In the genomic region with DNA sequence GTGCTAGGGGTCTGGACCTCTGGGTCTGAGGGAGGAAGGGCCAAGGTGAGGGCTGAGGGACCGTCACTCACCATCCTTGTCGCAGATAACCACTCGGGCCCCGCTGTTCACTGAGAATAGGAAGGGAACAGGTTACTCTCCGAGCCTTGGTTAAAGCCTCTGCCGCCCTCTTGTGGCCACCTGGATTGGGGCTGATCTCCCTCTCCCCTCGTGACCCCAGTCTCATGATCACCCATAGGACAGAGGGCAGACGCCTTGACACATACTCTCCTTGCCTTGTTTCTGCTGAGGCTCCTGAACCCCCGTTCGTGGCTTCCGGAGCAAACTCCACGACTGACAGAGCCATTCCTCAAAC, we compare ENCODE assay signal across 8 cellular contexts. TPM values are rescaled to one million over a fixed set of nuclear protein-coding genes. Genes with fewer than 3 reads are reported as not detected.
DNase-seq lines count a peak whose midpoint lies in the region; ATAC-seq and TF ChIP-seq lines count a peak whose summit lies in the region.

No MANE protein-coding gene starts in this region.

- H3K27me3 ChIP-seq in mammary epithelial cell (ENCODE audit: insufficient read depth, low read length): no peaks in the 10 kb centered on the region
- H3K27me3 ChIP-seq in smooth muscle cell (ENCODE audit: low read depth): no peaks in the 10 kb centered on the region

- no peaks in the 10 kb centered on the region for H3K9me3 ChIP-seq in mammary epithelial cell (replicated peaks; ENCODE audit: insufficient read depth, low read length)
- no peaks in the 10 kb centered on the region for H3K9me3 ChIP-seq in smooth muscle cell (replicated peaks; ENCODE audit: low read depth)

- peaks cover 5% of the 10 kb centered on the region for H3F3A ChIP-seq in smooth muscle cell (ENCODE audit: low read depth)

- TF ChIP-seq POLR2A in GM10847 (IDR thresholded peaks at IDR 0.05; ENCODE audit: extremely low read depth, insufficient read length): peak; percentile 17

- peaks cover 15 to 16% of the 10 kb centered on the region in 2 donors for H3K4me1 Mint-ChIP-seq in immature natural killer cell

- H2AFZ ChIP-seq in mammary epithelial cell (ENCODE audit: low read depth, low read length) (peak overlapping the region; percentile 80), smooth muscle cell (ENCODE audit: low read depth) (peak overlapping the region; percentile 75)

- H3K4me2 ChIP-seq in mammary epithelial cell (ENCODE audit: insufficient read depth, low read depth, low read length): peak overlapping the region; percentile 56
- H3K4me2 ChIP-seq in smooth muscle cell: peak overlapping the region; percentile 87

- H3K36me3 ChIP-seq in mammary epithelial cell (ENCODE audit: insufficient read depth, low read length): no peaks in the 10 kb centered on the region
- peaks cover 4% of the 10 kb centered on the region for H3K36me3 ChIP-seq in smooth muscle cell (ENCODE audit: low read depth)

- WGBS in mammary epithelial cell (ENCODE audit: low coverage, missing lambda C conversion rate): no CpG with 5 or more reads among the region's 12 CpGs
- WGBS in smooth muscle cell (ENCODE audit: low lambda C conversion rate): 6% methylated on average over 12 of the region's 12 CpGs

- in situ Hi-C loops in mammary epithelial cell (cut with MboI; ENCODE audit: low sequenced_read_pairs in 2 of 2): loop anchor here (5.0 kb wide), 1 partner anchor 43 kb away; no protein-coding TSS in a partner anchor

- peak; percentile 95 for DNase-seq in NCI-H2196 (lab: John Stamatoyannopoulos, UW; ENCODE audit: unreplicated experiment)
- peak; percentile 76 for DNase-seq in mammary epithelial cell
- peak; percentile 81 to 84 (median 81) for DNase-seq in immature natural killer cell
- peak; percentile 40 for DNase-seq in smooth muscle cell (lab: John Stamatoyannopoulos, UW; ENCODE audit: unreplicated experiment)

- peak overlapping the region in 3 of 6 donors; percentile 45 to 87 (median 75) for H3K27ac Mint-ChIP-seq in immature natural killer cell

- H3K27ac ChIP-seq in VCaP (peak overlapping the region; percentile 75), mammary epithelial cell (ENCODE audit: insufficient read depth, low read depth, low read length) (no peak overlapping the region), smooth muscle cell (ENCODE audit: low read depth) (peak overlapping the region; percentile 64)

- H3K9ac ChIP-seq in mammary epithelial cell (ENCODE audit: insufficient read depth, low read length) (no peak overlapping the region), smooth muscle cell (ENCODE audit: low read depth) (peak overlapping the region; percentile 62)

- H4K20me1 ChIP-seq in mammary epithelial cell (ENCODE audit: insufficient read depth, low read length): no peaks in the 10 kb centered on the region
- H4K20me1 ChIP-seq in smooth muscle cell (ENCODE audit: low read depth): no peaks in the 10 kb centered on the region

- intact Hi-C loops in mammary epithelial cell (cut with micrococcal nuclease): loop anchor here (1.0 to 10.0 kb wide), 5 partner anchors 40 to 189 kb away; a partner anchor contains a TSS

- TF ChIP-seq CTCF in VCaP (conservative IDR thresholded peaks at IDR 0.05) (peak; percentile 93), mammary epithelial cell (conservative IDR thresholded peaks at IDR 0.05 in 1 of 2, IDR thresholded peaks at IDR 0.05 in 1 of 2; ENCODE audit: extremely low read depth in 1 of 2, insufficient read depth in 1 of 2, low read depth in 1 of 2, low read length in 2 of 2) (peak; percentile 92 to 95), smooth muscle cell (IDR thresholded peaks at IDR 0.05; ENCODE audit: borderline replicate concordance, insufficient read depth, poor library complexity, severe bottlenecking) (peak; percentile 87)

- H3K4me1 ChIP-seq in mammary epithelial cell (ENCODE audit: insufficient read depth, low read length) (peaks cover 5% of the 10 kb centered on the region), smooth muscle cell (ENCODE audit: low read depth) (no peaks in the 10 kb centered on the region)

- ATAC-seq in HG02973 (IDR thresholded peaks at IDR 0.05; ENCODE audit: unreplicated experiment) (peak; percentile 72), GM18519 (IDR thresholded peaks at IDR 0.05; ENCODE audit: low FRiP score, unreplicated experiment) (no peak)

- BruUV-seq in mammary epithelial cell (replicated peaks; lab: Mats Ljungman, UMichigan): no TSS peak

- H3K27me3 Mint-ChIP-seq in immature natural killer cell (ENCODE audit: low read depth in 3 of 3): peaks cover 2 to 14% (median 9%) of the 10 kb centered on the region in 3 donors

- H3K4me3 ChIP-seq in mammary epithelial cell (replicated peaks in 1 of 3; ENCODE audit: insufficient read depth in 1 of 3, low read depth in 2 of 3, low read length in 3 of 3) (peak overlapping the region in 1 of 3 experiments; percentile 24), smooth muscle cell (peak overlapping the region; percentile 64)

- dilution Hi-C loops in mammary epithelial cell (cut with HindIII; ENCODE audit: low sequenced_read_pairs): no loop called here

- H3K9me3 Mint-ChIP-seq in immature natural killer cell: no peaks in the 10 kb centered on the region

- CTCF ChIA-PET in mammary epithelial cell (lab: Charles Lee; ENCODE audit: low non-redundant PET): interaction anchor here (0.8 kb wide), 1 partner anchor 40 kb away, joined by 3 read pairs; no protein-coding TSS in a partner anchor

- H3K4me3 Mint-ChIP-seq in immature natural killer cell: peak overlapping the region; percentile 58 to 79 (median 70)

- no peaks in the 10 kb centered on the region for H3K36me3 Mint-ChIP-seq in immature natural killer cell

- H3K79me2 ChIP-seq in mammary epithelial cell (ENCODE audit: insufficient read depth, low read length) (no peaks in the 10 kb centered on the region), smooth muscle cell (ENCODE audit: low read depth) (no peaks in the 10 kb centered on the region)

RNA-seq across cellular contexts. Expression of a gene that starts 0.6 kb away (rescaled TPM):
- 1 to 10 TPM in 1 of 2 donors, not detected in 1; 3.0 TPM for total RNA-seq in mammary epithelial cell
- 0.29 TPM for polyA plus RNA-seq in mammary epithelial cell
- polyA minus RNA-seq in mammary epithelial cell: not detected
- polyA plus RNA-seq in immature natural killer cell: not detected
- total RNA-seq in smooth muscle cell: 14.8 and 19.3 TPM in 2 replicates
- 16.4 and 16.9 TPM in 2 replicates for polyA plus RNA-seq in smooth muscle cell

RNA-seq across cellular contexts. Expression of a gene that starts 24.9 kb away (rescaled TPM):
- total RNA-seq in mammary epithelial cell: 10 to 100 TPM; 32.2 to 44.6 TPM
- 43.9 TPM for polyA plus RNA-seq in mammary epithelial cell
- polyA minus RNA-seq in mammary epithelial cell: 33.0 TPM
- polyA plus RNA-seq in immature natural killer cell: 10 to 100 TPM; 18.0 to 21.3 (median 19.9) TPM
- total RNA-seq in smooth muscle cell: 11.8 and 24.9 TPM in 2 replicates
- polyA plus RNA-seq in smooth muscle cell: 30.9 and 45.4 TPM in 2 replicates

RNA-seq across cellular contexts. Expression of a gene that starts 32.7 kb away (rescaled TPM):
- 10 to 100 TPM; 10.0 to 12.7 TPM for total RNA-seq in mammary epithelial cell
- 4.9 TPM for polyA plus RNA-seq in mammary epithelial cell
- 7.6 TPM for polyA minus RNA-seq in mammary epithelial cell
- polyA plus RNA-seq in immature natural killer cell: 1 to 10 TPM; 3.0 to 5.9 (median 4.8) TPM
- 2.6 and 4.4 TPM in 2 replicates for total RNA-seq in smooth muscle cell
- 32.6 and 39.2 TPM in 2 replicates for polyA plus RNA-seq in smooth muscle cell

RNA-seq across cellular contexts. Expression of a gene that starts 36.5 kb away (rescaled TPM):
- total RNA-seq in mammary epithelial cell: 100 to 1,000 TPM in 1 of 2 donors, 10 to 100 TPM in 1; 28.8 to 200 TPM
- polyA plus RNA-seq in mammary epithelial cell: 22.9 TPM
- 25.8 TPM for polyA minus RNA-seq in mammary epithelial cell
- polyA plus RNA-seq in immature natural killer cell: 100 to 1,000 TPM in 1 of 3 donors, 10 to 100 TPM in 2; 41.7 to 149 (median 48.8) TPM
- total RNA-seq in smooth muscle cell: 88.5 and 99.3 TPM in 2 replicates
- polyA plus RNA-seq in smooth muscle cell: 339 and 357 TPM in 2 replicates

Comparison
In these comparisons a context has a peak if more than half of its experiments do, and no peak if none do; other contexts are left out.
1. DNase-seq: peak in every context shown above with its lines; median percentile 95 in NCI-H2196; 81 in immature natural killer cell; 76 in mammary epithelial cell; 40 in smooth muscle cell.
2. RNA of a gene that starts 0.6 kb away (polyA plus RNA-seq): 16.4 to 16.9 TPM in smooth muscle cell; 0.29 TPM in mammary epithelial cell (single experiment) and not detected in immature natural killer cell; every median in the first group is over 10 times any median in the second.
3. Peak in every context shown above with its lines, with median percentiles within 50 percentile points of each other: CTCF ChIP-seq.